ENCODE assay signal across 8 cellular contexts in genomic region chr6:44078795-44079671, GRCh38. TPM values are rescaled to one million over a fixed set of nuclear protein-coding genes. Genes with fewer than 3 reads are reported as not detected.
DNase-seq lines count a peak whose midpoint lies in the region; ATAC-seq and TF ChIP-seq lines count a peak whose summit lies in the region.

No MANE protein-coding gene starts in this region.

- peaks cover 34% of the 10 kb centered on the region for H3K36me3 Mint-ChIP-seq in Calu3 (ENCODE audit: insufficient read depth, unreplicated experiment)

- intact Hi-C loops in Calu3 (cut with micrococcal nuclease; ENCODE audit: unreplicated experiment): loop anchor here (1.0 kb wide), 4 partner anchors 310 to 471 kb away; no protein-coding TSS in a partner anchor

- H3K79me2 ChIP-seq in MM.1S (ENCODE audit: low read length): no peaks in the 10 kb centered on the region

- H3K4me3 ChIP-seq in MM.1S (ENCODE audit: low read length) (no peak overlapping the region), gastroesophageal sphincter (no peak overlapping the region)

- H3K4me1 ChIP-seq in MM.1S (ENCODE audit: low read length): peaks cover 28% of the 10 kb centered on the region
- H3K4me1 ChIP-seq in gastroesophageal sphincter: peaks cover 0 to 43% (median 22%) of the 10 kb centered on the region in 3 donors

- H3K36me3 ChIP-seq in MM.1S (replicated peaks; ENCODE audit: insufficient read depth, low read length) (no peaks in the 10 kb centered on the region), gastroesophageal sphincter (no peaks in the 10 kb centered on the region)

- TF ChIP-seq CTCF in Calu3 (IDR thresholded peaks at IDR 0.05; ENCODE audit: unreplicated experiment) (peak; percentile 99), MM.1S (IDR thresholded peaks at IDR 0.05; ENCODE audit: low read length) (peak; percentile 76), gastroesophageal sphincter (IDR thresholded peaks at IDR 0.05) (peak in 3 of 4 experiments; percentile 96 to 98 (median 98))

- no peak overlapping the region for H3K4me2 ChIP-seq in MM.1S (ENCODE audit: low read depth, low read length)

- ATAC-seq in gastroesophageal sphincter: peak; percentile 54
- ATAC-seq in GM18520 (IDR thresholded peaks at IDR 0.05; ENCODE audit: unreplicated experiment): no peak

- peaks cover 8% of the 10 kb centered on the region for H3F3A ChIP-seq in MM.1S (ENCODE audit: insufficient read depth, low read length)

- no peaks in the 10 kb centered on the region for H3K27me3 ChIP-seq in MM.1S (replicated peaks; ENCODE audit: insufficient read depth, low read length)
- no peaks in the 10 kb centered on the region for H3K27me3 ChIP-seq in gastroesophageal sphincter

- H2AFZ ChIP-seq in MM.1S (ENCODE audit: low read length): peak overlapping the region; percentile 65

- CTCF ChIA-PET in Calu3 (lab: Charles Lee): interaction anchor here (0.5 to 2.8 kb wide), 43 partner anchors 10 to 471 kb away, joined by 3 to 47 read pairs (median 4); partner anchors contain the start of genes GTPBP2, MRPS18A and VEGFA

- DNase-seq in Calu3: peak; percentile 93
- DNase-seq in MM.1S: peak; percentile 68
- peak; percentile 83 to 84 for DNase-seq in activated T-cell treated with anti-CD3 and anti-CD28 coated beads, Interleukin-2, amount 50 U/mL, for 48 hours
- DNase-seq in retina: peak; percentile 91
- DNase-seq in mesenteric fat pad (ENCODE audit: low spot score): no peak
- DNase-seq in NCI-H82 treated with DMSO at 0.1 percent for 48 hours (lab: John Stamatoyannopoulos, UW; ENCODE audit: unreplicated experiment): no peak

- H3K27me3 Mint-ChIP-seq in Calu3 (ENCODE audit: unreplicated experiment): no peaks in the 10 kb centered on the region

- no peak overlapping the region for H3K4me3 Mint-ChIP-seq in Calu3 (ENCODE audit: low read depth, unreplicated experiment)

- BruUV-seq in Calu3 (replicated peaks; lab: Mats Ljungman, UMichigan): no TSS peak

- H4K20me1 ChIP-seq in MM.1S (ENCODE audit: insufficient read depth, low read length): no peaks in the 10 kb centered on the region

- H3K9ac ChIP-seq in MM.1S (ENCODE audit: low read length): no peak overlapping the region

- peaks cover 52% of the 10 kb centered on the region for H3K4me1 Mint-ChIP-seq in Calu3 (ENCODE audit: low read depth, unreplicated experiment)

- WGBS in gastroesophageal sphincter (ENCODE audit: low coverage in 1 of 2), 2 donors: 23 to 25% methylated on average over 3 to 4 of the region's 8 CpGs

- no peaks in the 10 kb centered on the region for H3K9me3 Mint-ChIP-seq in Calu3 (ENCODE audit: low read depth, unreplicated experiment)

- TF ChIP-seq POLR2A in gastroesophageal sphincter (IDR thresholded peaks at IDR 0.05): no peak

- H3K27ac Mint-ChIP-seq in Calu3 (ENCODE audit: unreplicated experiment): peak overlapping the region; percentile 87

- TF ChIP-seq EP300 in gastroesophageal sphincter (IDR thresholded peaks at IDR 0.05): no peak

- no peaks in the 10 kb centered on the region for H3K9me2 ChIP-seq in MM.1S (replicated peaks; ENCODE audit: insufficient read depth, low read length)

- H3K9me3 ChIP-seq in MM.1S (replicated peaks; ENCODE audit: insufficient read depth, low read length) (no peaks in the 10 kb centered on the region), gastroesophageal sphincter (no peaks in the 10 kb centered on the region)

- no peak overlapping the region for H3K27ac ChIP-seq in MM.1S (ENCODE audit: low read length)
- no peak overlapping the region for H3K27ac ChIP-seq in gastroesophageal sphincter

RNA-seq across cellular contexts. Expression of gene MRPL14, which starts 48.2 kb away (rescaled TPM):
- total RNA-seq in Calu3 (2022): 98.9 and 103 TPM in 2 replicates
- total RNA-seq in gastroesophageal sphincter: 10 to 100 TPM; 31.6 to 40.5 (median 35.8) TPM
- 36.7 TPM for total RNA-seq in mesenteric fat pad

RNA-seq across cellular contexts. Expression of gene TMEM63B, which starts 48.3 kb away (rescaled TPM):
- 84.2 and 86.8 TPM in 2 replicates for total RNA-seq in Calu3 (2022)
- 10 to 100 TPM; 11.3 to 32.0 (median 23.9) TPM for total RNA-seq in gastroesophageal sphincter
- 24.3 TPM for total RNA-seq in mesenteric fat pad

Comparison
In these comparisons a context has a peak if more than half of its experiments do, and no peak if none do; other contexts are left out.
1. DNase-seq: peak in Calu3 (single experiment), MM.1S (single experiment), activated T-cell treated with anti-CD3 and anti-CD28 coated beads, Interleukin-2, amount 50 U/mL, for 48 hours (2 of 2) and retina (single experiment); none in mesenteric fat pad (single experiment) and NCI-H82 treated with DMSO at 0.1 percent for 48 hours (single experiment).
2. Peak in every context shown above with its lines, with median percentiles within 50 percentile points of each other: CTCF ChIP-seq.